ENCODE assay signal across 21 cellular contexts in the genomic region with DNA sequence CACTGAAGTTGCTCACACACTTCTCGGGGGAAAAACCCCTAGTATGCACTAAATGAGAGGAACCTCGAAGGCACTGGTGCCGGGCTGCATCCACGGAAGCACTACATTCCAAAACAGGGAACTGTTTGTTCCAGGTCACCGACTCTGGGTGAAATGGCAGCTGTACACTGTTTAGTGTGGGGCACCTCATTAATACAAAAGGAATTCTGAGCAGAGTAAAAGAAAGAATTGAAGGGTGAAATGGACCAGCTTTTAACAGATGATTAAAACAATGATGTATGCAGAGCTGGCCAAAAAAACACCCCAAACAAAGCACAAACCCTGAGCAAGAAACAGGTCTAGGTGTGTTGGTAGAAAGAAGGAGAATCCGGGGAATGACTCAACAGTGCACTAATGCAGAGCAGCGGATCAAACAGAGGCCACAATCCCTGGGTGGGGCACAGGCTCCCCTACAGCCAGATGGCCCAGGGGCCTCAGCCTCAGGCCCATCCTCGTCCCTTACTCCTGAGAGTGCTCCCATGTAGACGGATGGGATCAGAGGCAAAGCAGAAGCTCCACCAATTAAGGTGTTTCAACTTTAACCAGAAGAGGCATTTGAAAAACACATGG.
DNase-seq lines count a peak whose midpoint lies in the region; ATAC-seq, FAIRE-seq and TF ChIP-seq lines count a peak whose summit lies in the region.
"Had no signal": no experiment of that assay in that cellular context is flagged by ENCODE, and none has a peak within 500 bp of the region (broad histone marks: within the 10 kb centered on the region; RNA-seq: fewer than 3 reads in every experiment).

No MANE protein-coding gene starts in this region.

- H2BK5ac ChIP-seq in mesenchymal stem cell (ENCODE audit: low read depth, low read length, poor library complexity, severe bottlenecking) = no peak overlapping the region

- H3K27me3 ChIP-seq in PC-9 (ENCODE audit: insufficient read depth, low read depth) (no peaks in the 10 kb centered on the region), bronchial epithelial cell (ENCODE audit: control insufficient read depth, insufficient read depth, low read length) (no peaks in the 10 kb centered on the region), mesenchymal stem cell (ENCODE audit: control insufficient read depth in 1 of 2, insufficient read depth in 1 of 2, low read length in 2 of 2) (no peaks in the 10 kb centered on the region), tibial artery (no peaks in the 10 kb centered on the region), ovary (no peaks in the 10 kb centered on the region)
- H3K27me3 ChIP-seq: Peyer's patch had no signal

- in situ Hi-C loops in GM13977 (cut with MboI; ENCODE audit: low pct_unique_long_range_greater_than_20kb, low sequenced_read_pairs, unreplicated experiment) = no loop called here

- no peak overlapping the region for H2BK12ac ChIP-seq in mesenchymal stem cell (ENCODE audit: low read length in 2 of 2)

- intact Hi-C loops in PC-9 (cut with micrococcal nuclease; ENCODE audit: unreplicated experiment) (no loop called here), tibial artery (cut with DNase I; ENCODE audit: low total_unique reads) (no loop called here), ovary (cut with DNase I) (no loop called here)

- H3K18ac ChIP-seq in mesenchymal stem cell (ENCODE audit: low read depth in 1 of 2, low read length in 2 of 2) = no peak overlapping the region

- H4K91ac ChIP-seq in mesenchymal stem cell (ENCODE audit: low read length) = no peak overlapping the region

- no peak overlapping the region for H3K14ac ChIP-seq in mesenchymal stem cell (ENCODE audit: low read length in 2 of 2)

- no peak overlapping the region for H3K4me3 ChIP-seq in PC-9
- H3K4me3 ChIP-seq in bronchial epithelial cell (ENCODE audit: low read depth, low read length) = no peak overlapping the region
- no peak overlapping the region for H3K4me3 ChIP-seq in mesenchymal stem cell (ENCODE audit: insufficient read depth in 1 of 2, low read depth in 1 of 2, low read length in 2 of 2)
- no peak overlapping the region for H3K4me3 ChIP-seq in tibial artery
- H3K4me3 ChIP-seq in ovary = no peak overlapping the region
- H3K4me3 ChIP-seq: Peyer's patch had no signal

- no peaks in the 10 kb centered on the region for H3K9me3 ChIP-seq in PC-9 (ENCODE audit: insufficient read depth, low read depth)
- no peaks in the 10 kb centered on the region for H3K9me3 ChIP-seq in mesenchymal stem cell (ENCODE audit: control insufficient read depth, low read length)
- no peaks in the 10 kb centered on the region for H3K9me3 ChIP-seq in tibial artery
- no peaks in the 10 kb centered on the region for H3K9me3 ChIP-seq in ovary
- H3K9me3 ChIP-seq: Peyer's patch had no signal

- H4K20me1 ChIP-seq in PC-9 (ENCODE audit: insufficient read depth) = no peaks in the 10 kb centered on the region

- no peak for TF ChIP-seq POLR2A in ovary (IDR thresholded peaks at IDR 0.05)

- H2BK15ac ChIP-seq in mesenchymal stem cell (ENCODE audit: low read depth, poor library complexity, severe bottlenecking) = no peak overlapping the region

- H3K36me3 ChIP-seq in PC-9 (ENCODE audit: low read depth) = peaks cover 3% of the 10 kb centered on the region; the same call in 1 of the 2 replicates
- peaks cover 9% of the 10 kb centered on the region for H3K36me3 ChIP-seq in bronchial epithelial cell (ENCODE audit: control insufficient read depth, insufficient read depth, low read length)
- peaks cover 20 to 55% of the 10 kb centered on the region in 2 experiments for H3K36me3 ChIP-seq in mesenchymal stem cell (ENCODE audit: control insufficient read depth in 1 of 2, insufficient read depth in 2 of 2, low read depth in 1 of 2, low read length in 2 of 2)
- peaks cover 38 to 56% (median 50%) of the 10 kb centered on the region in 3 donors for H3K36me3 ChIP-seq in tibial artery
- H3K36me3 ChIP-seq in ovary = no peaks in the 10 kb centered on the region

- BruUV-seq in PC-9 (replicated peaks; lab: Mats Ljungman, UMichigan) = TSS peak; percentile 5

- H3K27ac ChIP-seq in PC-9 (peak overlapping the region; percentile 52), mesenchymal stem cell (ENCODE audit: low read length, poor library complexity, severe bottlenecking) (no peak overlapping the region), tibial artery (peak overlapping the region; percentile 2 to 39), ovary (no peak overlapping the region)
- H3K27ac ChIP-seq: KMS-11, Peyer's patch had no signal

- H2AK5ac ChIP-seq in mesenchymal stem cell (ENCODE audit: low read length, severe bottlenecking) = peak overlapping the region; percentile 21

- no peak overlapping the region for H3K4ac ChIP-seq in mesenchymal stem cell (ENCODE audit: low read depth in 1 of 2, low read length in 2 of 2)

- ATAC-seq in HG03095 (IDR thresholded peaks at IDR 0.05; ENCODE audit: unreplicated experiment) = no peak

- H3F3A ChIP-seq in PC-9 (ENCODE audit: insufficient read depth, low read depth) = peaks cover 17% of the 10 kb centered on the region; the same call in 1 of the 2 replicates

- FAIRE-seq in bronchial epithelial cell (lab: Jason Lieb, UNC) = no peak
- FAIRE-seq: D721Med, GM12891, H1 had no signal

- CTCF ChIA-PET in PC-9 (lab: Charles Lee) = interaction anchor here (0.5 to 0.6 kb wide), 2 partner anchors 35 to 75 kb away, joined by 6 to 7 read pairs; no protein-coding TSS in a partner anchor

- no peak overlapping the region for H4K8ac ChIP-seq in mesenchymal stem cell (ENCODE audit: low read length)

- TF ChIP-seq EP300 in ovary (IDR thresholded peaks at IDR 0.05) = no peak

- DNase-seq in PC-9 (peak; percentile 35 to 53), bronchial epithelial cell (ENCODE audit: low read depth) (peak; percentile 10), mesenchymal stem cell (no peak), tibial artery (peak in 1 of 2 donors; percentile 31), ovary (no peak), GM13977 (ENCODE audit: low spot score) (no peak)
- DNase-seq: C1 segment of cervical spinal cord; CD8-positive, alpha-beta memory T cell; NCI-H1048; NCI-H1436 treated with DMSO at 0.1 percent for 48 hours; NCI-H2029 treated with DMSO at 0.1 percent for 48 hours; NCI-H2171 treated with DMSO at 0.1 percent for 48 hours; NCI-H446; NCI-H526 treated with DMSO at 0.1 percent for 48 hours; Peyer's patch; Right ventricle myocardium superior had no signal

- no peaks in the 10 kb centered on the region for H3K79me2 ChIP-seq in PC-9 (ENCODE audit: low read depth)

- H3K23ac ChIP-seq in mesenchymal stem cell (ENCODE audit: low read length in 2 of 2) = no peak overlapping the region

- H3K9me2 ChIP-seq in PC-9 (ENCODE audit: insufficient read depth) = no peaks in the 10 kb centered on the region

- H3K9ac ChIP-seq in mesenchymal stem cell (ENCODE audit: low read length) = no peak overlapping the region
- H3K9ac ChIP-seq: KMS-11 had no signal

- no peak overlapping the region for H2BK120ac ChIP-seq in mesenchymal stem cell (ENCODE audit: low read depth, low read length)

- TF ChIP-seq CTCF in PC-9 (conservative IDR thresholded peaks at IDR 0.05) = no peak
- TF ChIP-seq CTCF in bronchial epithelial cell (IDR thresholded peaks at IDR 0.05; ENCODE audit: insufficient read depth, low read length, severe bottlenecking) = no peak
- no peak for TF ChIP-seq CTCF in tibial artery (IDR thresholded peaks at IDR 0.05)
- TF ChIP-seq CTCF in ovary (IDR thresholded peaks at IDR 0.05) = no peak
- no peak for TF ChIP-seq CTCF in GM13977 (IDR thresholded peaks at IDR 0.05; ENCODE audit: extremely low read depth, insufficient read depth, missing control alignments)

- POLR2A ChIA-PET in PC-9 (lab: Charles Lee; ENCODE audit: unreplicated experiment) = interaction anchor here (0.6 kb wide), 1 partner anchor 163 kb away, joined by 3 read pairs; no protein-coding TSS in a partner anchor

- peaks cover 21% of the 10 kb centered on the region for H3K4me1 ChIP-seq in PC-9 (replicated peaks; ENCODE audit: insufficient read depth)
- peaks cover 7% of the 10 kb centered on the region for H3K4me1 ChIP-seq in mesenchymal stem cell (ENCODE audit: control insufficient read depth, insufficient read depth, low read depth, low read length)
- peaks cover 0 to 64% (median 8%) of the 10 kb centered on the region in 4 donors for H3K4me1 ChIP-seq in tibial artery
- H3K4me1 ChIP-seq in ovary (ENCODE audit: insufficient read depth) = no peaks in the 10 kb centered on the region
- H3K4me1 ChIP-seq: Peyer's patch had no signal

- no peak overlapping the region for H2AFZ ChIP-seq in PC-9
- H2AFZ ChIP-seq in mesenchymal stem cell (ENCODE audit: low read depth, low read length) = no peak overlapping the region

- H3K79me1 ChIP-seq in mesenchymal stem cell (replicated peaks; ENCODE audit: low read length, poor library complexity, severe bottlenecking) = peaks cover 11% of the 10 kb centered on the region

- WGBS in mesenchymal stem cell = 83% methylated on average over 9 of the region's 9 CpGs
- 85 to 88% (median 86%) methylated on average over 9 of the region's 9 CpGs for WGBS in ovary, 3 donors

- H3K4me2 ChIP-seq in PC-9 = peak overlapping the region; percentile 33
- H3K4me2 ChIP-seq in mesenchymal stem cell (ENCODE audit: low read length, poor library complexity, severe bottlenecking) = no peak overlapping the region
- H3K4me2 ChIP-seq: KMS-11 had no signal

Comparison
In these comparisons a context has a peak if more than half of its experiments do, and no peak if none do; other contexts are left out.
1. DNase-seq: peak in PC-9 (2 of 2) and bronchial epithelial cell (single experiment); none in mesenchymal stem cell (single experiment), ovary (0 of 5) and GM13977 (single experiment).
2. H3K27ac ChIP-seq: peak in PC-9 (single experiment) and tibial artery (2 of 2); none in mesenchymal stem cell (single experiment) and ovary (0 of 2).